In the genomic region with DNA sequence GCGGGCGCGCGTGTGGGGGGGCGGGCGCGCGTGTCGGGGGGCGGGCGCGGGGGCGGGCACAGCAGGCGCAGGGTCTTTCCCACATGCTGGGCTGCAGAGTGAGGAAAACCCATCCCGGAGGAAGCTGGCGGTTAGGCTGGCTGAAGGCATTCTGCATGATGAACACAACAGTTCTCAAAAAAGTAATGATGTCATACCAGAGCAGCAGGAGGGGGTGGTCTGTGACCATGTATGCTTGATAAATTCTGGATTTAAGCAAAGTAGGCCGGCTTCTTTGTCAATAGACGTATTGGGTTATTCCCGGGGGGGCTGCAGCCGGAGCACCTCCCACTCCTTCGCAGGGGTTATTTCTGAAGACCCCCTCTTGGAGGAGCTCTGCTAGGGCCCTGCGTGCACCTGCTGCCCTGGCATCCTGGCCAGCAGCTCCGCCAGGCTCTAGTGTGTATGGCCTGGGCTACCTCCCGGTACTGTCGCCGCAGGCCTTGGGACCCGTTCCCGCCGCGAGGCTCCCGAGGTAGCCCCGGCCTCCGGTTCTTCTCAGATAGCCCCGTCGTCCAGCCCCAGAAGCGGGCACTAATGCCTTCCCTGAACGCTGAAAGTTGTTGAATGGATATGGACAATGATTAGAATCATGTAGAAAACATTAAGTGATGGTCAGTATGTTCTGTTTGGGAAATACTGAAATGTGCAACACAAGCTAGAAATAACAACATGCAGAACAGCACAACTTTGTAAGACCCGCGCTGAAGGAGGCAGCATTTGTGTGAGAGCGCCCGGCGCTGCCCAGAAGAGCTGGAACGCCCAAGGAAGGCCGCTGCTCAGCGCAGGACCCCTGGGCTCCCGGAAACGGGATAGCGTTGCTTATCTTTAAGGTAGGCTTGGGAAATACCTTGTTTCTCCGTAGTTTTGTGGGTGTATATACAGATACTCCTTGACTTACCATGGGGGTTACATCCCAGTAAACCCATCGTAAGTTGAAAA, we compare ENCODE assay signal across 8 cellular contexts.
A peak's percentile ranks its signal among the peaks of the same experiment; 100 is the strongest.
DNase-seq lines count a peak whose midpoint lies in the region; ATAC-seq, FAIRE-seq and TF ChIP-seq lines count a peak whose summit lies in the region.

No MANE protein-coding gene starts in this region.

- no peaks in the 10 kb centered on the region for H3K79me2 ChIP-seq in keratinocyte (ENCODE audit: control insufficient read depth, insufficient read depth, low read length)

- H3K27ac ChIP-seq in keratinocyte (ENCODE audit: control insufficient read depth, insufficient read depth, low read length): no peak overlapping the region
- peak overlapping the region in 5 of 21 experiments; percentile 1 to 65 (median 22) for H3K27ac ChIP-seq in skin epidermis

- BruUV-seq in MCF 10A (replicated peaks; lab: Mats Ljungman, UMichigan): no TSS peak

- H3K4me3 ChIP-seq in keratinocyte (ENCODE audit: control insufficient read depth in 2 of 3, extremely low read depth in 1 of 3, insufficient read depth in 2 of 3, low read depth in 1 of 3, low read length in 3 of 3): peak overlapping the region in 1 of 3 experiments; percentile 11
- H3K4me3 ChIP-seq in skin epidermis: peak overlapping the region in 6 of 7 experiments; percentile 56 to 64 (median 60)

- no peaks in the 10 kb centered on the region for H3K36me3 ChIP-seq in keratinocyte (ENCODE audit: control insufficient read depth in 2 of 2, extremely low read depth in 1 of 2, insufficient read depth in 2 of 2, low read length in 2 of 2)

- H3K4me1 ChIP-seq in keratinocyte (ENCODE audit: control insufficient read depth, extremely low read depth, insufficient read depth, low read length): peaks cover 5% of the 10 kb centered on the region

- POLR2A ChIA-PET in MCF 10A (lab: Yijun Ruan, JAX): interaction anchor here (1.1 kb wide), 1 partner anchor 18 kb away, joined by 3 read pairs; no protein-coding TSS in a partner anchor

- H3K9ac ChIP-seq in keratinocyte (ENCODE audit: control insufficient read depth, extremely low read depth, insufficient read depth, low read length): no peak overlapping the region

- peak overlapping the region; percentile 48 for H3K4me2 ChIP-seq in keratinocyte (ENCODE audit: control insufficient read depth, extremely low read depth, insufficient read depth, low read depth, low read length)

- TF ChIP-seq CTCF in MCF 10A (IDR thresholded peaks at IDR 0.05; ENCODE audit: unreplicated experiment) (no peak), keratinocyte (optimal IDR thresholded peaks at IDR 0.05 in 1 of 3, IDR thresholded peaks at IDR 0.05 in 1 of 3, conservative IDR thresholded peaks at IDR 0.05 in 1 of 3; ENCODE audit: extremely low read depth in 1 of 3, insufficient read depth in 2 of 3, low read length in 3 of 3) (no peak)

- H3K9me1 ChIP-seq in keratinocyte (ENCODE audit: control insufficient read depth, extremely low read depth, insufficient read depth, low read length): no peaks in the 10 kb centered on the region

- intact Hi-C loops in MCF 10A (cut with micrococcal nuclease): no loop called here

- CTCF ChIA-PET in MCF 10A (lab: Yijun Ruan, JAX): no interaction called here

- dilution Hi-C loops in keratinocyte (cut with MboI; ENCODE audit: extremely low pct_ligation_motif_present, low sequenced_read_pairs): no loop called here

- no peaks in the 10 kb centered on the region for H3K9me3 Mint-ChIP-seq in MCF 10A (ENCODE audit: unreplicated experiment)

- H2AFZ ChIP-seq in keratinocyte (ENCODE audit: control insufficient read depth, low read length): no peak overlapping the region

- H3K4me1 Mint-ChIP-seq in MCF 10A (ENCODE audit: insufficient read depth, unreplicated experiment): peaks cover 6% of the 10 kb centered on the region

- no peaks in the 10 kb centered on the region for H4K20me1 ChIP-seq in keratinocyte (ENCODE audit: control insufficient read depth, extremely low read depth, insufficient read depth, low read length)

- no peak overlapping the region for H3K27ac Mint-ChIP-seq in MCF 10A (ENCODE audit: low read depth, unreplicated experiment)

- DNase-seq in EL (peak; percentile 35), NCI-H345 treated with DMSO at 0.1 percent for 48 hours (lab: John Stamatoyannopoulos, UW; ENCODE audit: unreplicated experiment) (peak; percentile 5), MCF 10A (ENCODE audit: unreplicated experiment) (peak; percentile 9), keratinocyte (ENCODE audit: low read depth, low spot score) (peak; percentile 7), LoVo (ENCODE audit: low spot score) (no peak)

- H3K27me3 Mint-ChIP-seq in MCF 10A (ENCODE audit: insufficient read depth, unreplicated experiment): no peaks in the 10 kb centered on the region

- no peaks in the 10 kb centered on the region for H3K36me3 Mint-ChIP-seq in MCF 10A (ENCODE audit: insufficient read depth, unreplicated experiment)

- no peaks in the 10 kb centered on the region for H3K9me3 ChIP-seq in keratinocyte (ENCODE audit: control insufficient read depth, low read depth, low read length)

- ATAC-seq in GM21825 (IDR thresholded peaks at IDR 0.05; ENCODE audit: unreplicated experiment) (peak; percentile 20), GM19328 (IDR thresholded peaks at IDR 0.05; ENCODE audit: unreplicated experiment) (no peak)

- H3K4me3 Mint-ChIP-seq in MCF 10A (ENCODE audit: unreplicated experiment): peak overlapping the region; percentile 84

- FAIRE-seq in keratinocyte (lab: Jason Lieb, UNC): no peak

- no peaks in the 10 kb centered on the region for H3K27me3 ChIP-seq in keratinocyte (ENCODE audit: control insufficient read depth, extremely low read depth, insufficient read depth, low read length)
